Comparison of ENCODE assay signal across 8 cellular contexts in genomic region chr6:122491915-122492537, GRCh38. TPM values are rescaled to one million over a fixed set of nuclear protein-coding genes. Genes with fewer than 3 reads are reported as not detected.
DNase-seq lines count a peak whose midpoint lies in the region; FAIRE-seq and TF ChIP-seq lines count a peak whose summit lies in the region.

No MANE protein-coding gene starts in this region.

- BruUV-seq in PC-9 (replicated peaks; lab: Mats Ljungman, UMichigan): no TSS peak

- no peaks in the 10 kb centered on the region for H3F3A ChIP-seq in GM23248 (ENCODE audit: insufficient read depth)
- no peaks in the 10 kb centered on the region for H3F3A ChIP-seq in PC-9 (ENCODE audit: insufficient read depth, low read depth)

- peak; percentile 73 for TF ChIP-seq CTCF in KMS-11 (conservative IDR thresholded peaks at IDR 0.05; ENCODE audit: low read depth, low read length)
- TF ChIP-seq CTCF in PC-9 (conservative IDR thresholded peaks at IDR 0.05): peak; percentile 96
- TF ChIP-seq CTCF in fibroblast of lung (conservative IDR thresholded peaks at IDR 0.05 in 1 of 2, IDR thresholded peaks at IDR 0.05 in 1 of 2; ENCODE audit: low read depth in 1 of 2, low read length in 2 of 2): peak; percentile 99
- TF ChIP-seq CTCF in thyroid gland (IDR thresholded peaks at IDR 0.05): peak; percentile 54 to 94 (median 61)

- CTCF ChIA-PET in PC-9 (lab: Charles Lee): interaction anchor here (0.5 to 3.2 kb wide), 3 partner anchors 38 to 348 kb away, joined by 3 to 23 read pairs (median 4); no protein-coding TSS in a partner anchor

- H3K36me3 Mint-ChIP-seq in activated T-cell treated with anti-CD3 and anti-CD28 coated beads, Interleukin-2, amount 50 U/mL, for 24 hours (ENCODE audit: low read depth): peaks cover 3% of the 10 kb centered on the region

- peaks cover 3% of the 10 kb centered on the region for H3K27me3 Mint-ChIP-seq in activated T-cell treated with anti-CD3 and anti-CD28 coated beads, Interleukin-2, amount 50 U/mL, for 24 hours

- H3K9me3 Mint-ChIP-seq in activated T-cell treated with anti-CD3 and anti-CD28 coated beads, Interleukin-2, amount 50 U/mL, for 24 hours: peaks cover 4% of the 10 kb centered on the region

- 23 to 24% methylated on average over 7 of the region's 7 CpGs for WGBS in GM23248 (ENCODE audit: low coverage in 1 of 2, low lambda C conversion rate in 2 of 2, missing lambda C conversion rate in 2 of 2), 2 experiments
- 39 to 40% methylated on average over 7 of the region's 7 CpGs for WGBS in thyroid gland, 2 donors

- DNase-seq in GM23248: peak; percentile 81
- DNase-seq in PC-9: peak; percentile 54 to 62
- peak; percentile 73 for DNase-seq in activated T-cell treated with anti-CD3 and anti-CD28 coated beads, Interleukin-2, amount 50 U/mL, for 24 hours
- DNase-seq in fibroblast of lung (ENCODE audit: low read depth in 2 of 2): peak; percentile 58 to 75
- peak; percentile 28 for DNase-seq in non-pigmented ciliary epithelial cell (ENCODE audit: low read depth)
- DNase-seq in thyroid gland: peak; percentile 64 to 73

- H3K9ac ChIP-seq in GM23248 (no peak overlapping the region), KMS-11 (no peak overlapping the region), fibroblast of lung (ENCODE audit: insufficient read depth, low read length) (no peak overlapping the region)

- H3K36me3 ChIP-seq in GM23248 (ENCODE audit: low read depth) (no peaks in the 10 kb centered on the region), KMS-11 (ENCODE audit: insufficient read depth) (no peaks in the 10 kb centered on the region), PC-9 (ENCODE audit: low read depth) (no peaks in the 10 kb centered on the region), fibroblast of lung (ENCODE audit: control insufficient read depth, insufficient read depth, low read length) (no peaks in the 10 kb centered on the region), thyroid gland (no peaks in the 10 kb centered on the region)

- H3K9me3 ChIP-seq in GM23248 (ENCODE audit: low read depth): peaks cover 4% of the 10 kb centered on the region
- no peaks in the 10 kb centered on the region for H3K9me3 ChIP-seq in PC-9 (ENCODE audit: insufficient read depth, low read depth)
- H3K9me3 ChIP-seq in fibroblast of lung (ENCODE audit: control insufficient read depth, insufficient read depth, low read depth, low read length): no peaks in the 10 kb centered on the region
- no peaks in the 10 kb centered on the region for H3K9me3 ChIP-seq in thyroid gland

- no peak for TF ChIP-seq POLR2A in thyroid gland (IDR thresholded peaks at IDR 0.05)

- H3K27me3 ChIP-seq in GM23248 (replicated peaks; ENCODE audit: insufficient read depth) (no peaks in the 10 kb centered on the region), KMS-11 (ENCODE audit: insufficient read depth, low read depth) (no peaks in the 10 kb centered on the region), PC-9 (ENCODE audit: insufficient read depth, low read depth) (no peaks in the 10 kb centered on the region), fibroblast of lung (ENCODE audit: control insufficient read depth, insufficient read depth, low read length) (no peaks in the 10 kb centered on the region), thyroid gland (no peaks in the 10 kb centered on the region)

- peak; percentile 94 for FAIRE-seq in G401.6 (lab: Jason Lieb, UNC)

- no peak overlapping the region for H3K27ac ChIP-seq in GM23248
- H3K27ac ChIP-seq in KMS-11: no peak overlapping the region
- no peak overlapping the region for H3K27ac ChIP-seq in PC-9
- H3K27ac ChIP-seq in fibroblast of lung (ENCODE audit: insufficient read depth, low read length): no peak overlapping the region
- no peak overlapping the region for H3K27ac ChIP-seq in thyroid gland

- intact Hi-C loops in PC-9 (cut with micrococcal nuclease; ENCODE audit: unreplicated experiment): loop anchor here (1.0 to 10.0 kb wide), 4 partner anchors 38 to 347 kb away; partner anchors contain the start of gene PKIB
- intact Hi-C loops in thyroid gland (cut with DNase I): no loop called here

- H3K4me3 Mint-ChIP-seq in activated T-cell treated with anti-CD3 and anti-CD28 coated beads, Interleukin-2, amount 50 U/mL, for 24 hours: no peak overlapping the region

- H3K4me2 ChIP-seq in GM23248 (ENCODE audit: unreplicated experiment) (no peak overlapping the region), KMS-11 (no peak overlapping the region), PC-9 (no peak overlapping the region), fibroblast of lung (ENCODE audit: extremely low read depth, insufficient read depth, low read length) (no peak overlapping the region)

- peaks cover 3% of the 10 kb centered on the region for H3K4me1 Mint-ChIP-seq in activated T-cell treated with anti-CD3 and anti-CD28 coated beads, Interleukin-2, amount 50 U/mL, for 24 hours (ENCODE audit: low read depth)

- in situ Hi-C loops in GM23248 (cut with MboI): loop anchor here (10.0 kb wide), 1 partner anchor 343 kb away; no protein-coding TSS in a partner anchor

- no peaks in the 10 kb centered on the region for H4K20me1 ChIP-seq in GM23248 (ENCODE audit: insufficient read depth)
- no peaks in the 10 kb centered on the region for H4K20me1 ChIP-seq in KMS-11 (ENCODE audit: insufficient read depth)
- no peaks in the 10 kb centered on the region for H4K20me1 ChIP-seq in PC-9 (ENCODE audit: insufficient read depth)
- no peaks in the 10 kb centered on the region for H4K20me1 ChIP-seq in fibroblast of lung (ENCODE audit: control insufficient read depth, extremely low read depth, insufficient read depth, low read length)

- H3K9me2 ChIP-seq in GM23248 (ENCODE audit: insufficient read depth) (no peaks in the 10 kb centered on the region), PC-9 (ENCODE audit: insufficient read depth) (no peaks in the 10 kb centered on the region)

- H3K4me3 ChIP-seq in GM23248 (no peak overlapping the region), KMS-11 (IDR thresholded peaks at IDR 0.05; ENCODE audit: insufficient read depth, low read depth, low read length) (no peak overlapping the region), PC-9 (no peak overlapping the region), fibroblast of lung (replicated peaks in 1 of 4; ENCODE audit: control extremely low read depth in 1 of 4, insufficient read depth in 1 of 4, low read depth in 3 of 4, low read length in 4 of 4) (peak overlapping the region in 1 of 4 experiments; percentile 19), thyroid gland (replicated peaks in 1 of 3) (no peak overlapping the region)

- POLR2A ChIA-PET in PC-9 (lab: Charles Lee; ENCODE audit: unreplicated experiment): no interaction called here

- H3K4me1 ChIP-seq in GM23248 (ENCODE audit: insufficient read depth): no peaks in the 10 kb centered on the region
- H3K4me1 ChIP-seq in KMS-11 (ENCODE audit: low read depth, poor library complexity, severe bottlenecking): no peaks in the 10 kb centered on the region
- peaks cover 13% of the 10 kb centered on the region for H3K4me1 ChIP-seq in PC-9 (replicated peaks; ENCODE audit: insufficient read depth)
- no peaks in the 10 kb centered on the region for H3K4me1 ChIP-seq in fibroblast of lung (ENCODE audit: control insufficient read depth, extremely low read depth, insufficient read depth, low read length)
- H3K4me1 ChIP-seq in thyroid gland: no peaks in the 10 kb centered on the region

- no peak overlapping the region for H3K27ac Mint-ChIP-seq in activated T-cell treated with anti-CD3 and anti-CD28 coated beads, Interleukin-2, amount 50 U/mL, for 24 hours

- peak overlapping the region; percentile 50 for H2AFZ ChIP-seq in GM23248
- no peak overlapping the region for H2AFZ ChIP-seq in KMS-11 (ENCODE audit: low read depth)
- no peak overlapping the region for H2AFZ ChIP-seq in PC-9
- H2AFZ ChIP-seq in fibroblast of lung (ENCODE audit: low read length): peak overlapping the region; percentile 66

- H3K79me2 ChIP-seq in GM23248 (ENCODE audit: insufficient read depth): no peaks in the 10 kb centered on the region
- H3K79me2 ChIP-seq in KMS-11 (ENCODE audit: insufficient read depth, low read depth): no peaks in the 10 kb centered on the region
- H3K79me2 ChIP-seq in PC-9 (ENCODE audit: low read depth): no peaks in the 10 kb centered on the region
- no peaks in the 10 kb centered on the region for H3K79me2 ChIP-seq in fibroblast of lung (ENCODE audit: control insufficient read depth, insufficient read depth, low read length)

RNA-seq across cellular contexts. Expression of gene SERINC1, which starts 20.4 kb away (rescaled TPM):
- 346 and 367 TPM in 2 replicates for total RNA-seq in GM23248 (2014; rRNA removed; shearing (Covaris generic))
- polyA plus RNA-seq in GM23248 (2016; fragmentation: Nextera tagmentation; extraction: Ambion mirVana) (243 and 249 TPM in 2 replicates), fibroblast of lung (176 and 306 TPM in 2 replicates)
- total RNA-seq in PC-9 (2021) (48.1 and 57.6 TPM in 2 replicates), fibroblast of lung (241 and 363 TPM in 2 replicates), thyroid gland (100 to 1,000 TPM; 241 to 365 (median 292) TPM)
- 123 and 194 TPM in 2 replicates for polyA plus RNA-seq in fibroblast of lung (2012)
- polyA minus RNA-seq in fibroblast of lung (ENCODE audit: low replicate concordance): 27.0 and 28.9 TPM in 2 replicates

Comparison
In these comparisons a context has a peak if more than half of its experiments do, and no peak if none do; other contexts are left out.
1. DNase-seq: peak in every context shown above with its lines; median percentile 81 in GM23248; 73 in activated T-cell treated with anti-CD3 and anti-CD28 coated beads, Interleukin-2, amount 50 U/mL, for 24 hours; 68 in thyroid gland; 66 in fibroblast of lung; 58 in PC-9; 28 in non-pigmented ciliary epithelial cell.
2. H2AFZ ChIP-seq: peak in GM23248 (single experiment) and fibroblast of lung (single experiment); none in KMS-11 (single experiment) and PC-9 (single experiment).
3. Peak in every context shown above with its lines, with median percentiles within 50 percentile points of each other: CTCF ChIP-seq.